In genomic region chr16:23842137-23842600, GRCh38 we compare ENCODE assay signal across 9 cellular contexts. TPM values are rescaled to one million over a fixed set of nuclear protein-coding genes. Genes with fewer than 3 reads are reported as not detected.
DNase-seq lines count a peak whose midpoint lies in the region; ATAC-seq and TF ChIP-seq lines count a peak whose summit lies in the region.
"Had no signal": no experiment of that assay in that cellular context is flagged by ENCODE, and none has a peak within 500 bp of the region (broad histone marks: within the 10 kb centered on the region; RNA-seq: fewer than 3 reads in every experiment).

No MANE protein-coding gene starts in this region.

- ATAC-seq in GM18867 (IDR thresholded peaks at IDR 0.05; ENCODE audit: unreplicated experiment) (peak; percentile 75), GM21619 (IDR thresholded peaks at IDR 0.05; ENCODE audit: unreplicated experiment) (peak; percentile 70), HG03520 (IDR thresholded peaks at IDR 0.05; ENCODE audit: unreplicated experiment) (peak; percentile 63)
- ATAC-seq in effector memory CD8-positive, alpha-beta T cell (replicated peaks), result peak; percentile 27

- no peak for DNase-seq in effector memory CD8-positive, alpha-beta T cell
- no peak for DNase-seq in C1 segment of cervical spinal cord (lab: John Stamatoyannopoulos, UW)
- DNase-seq in NCI-H446 (lab: John Stamatoyannopoulos, UW), result no peak
- DNase-seq in osteocyte (ENCODE audit: extremely low spot score, unreplicated experiment), result no peak
- DNase-seq: NCI-H1105 treated with DMSO at 0.1 percent for 48 hours had no signal

- peaks cover 44 to 63% of the 10 kb centered on the region in 2 donors for H3K4me1 Mint-ChIP-seq in effector memory CD8-positive, alpha-beta T cell (ENCODE audit: low read depth in 2 of 2)
- no peaks in the 10 kb centered on the region for H3K4me1 Mint-ChIP-seq in osteocyte (ENCODE audit: unreplicated experiment)

- no peaks in the 10 kb centered on the region for H3K9me3 Mint-ChIP-seq in effector memory CD8-positive, alpha-beta T cell
- no peaks in the 10 kb centered on the region for H3K9me3 Mint-ChIP-seq in osteocyte (ENCODE audit: unreplicated experiment)

- H3K36me3 Mint-ChIP-seq in effector memory CD8-positive, alpha-beta T cell (ENCODE audit: insufficient read depth), result peaks cover 22% of the 10 kb centered on the region
- H3K36me3 Mint-ChIP-seq in osteocyte (ENCODE audit: unreplicated experiment), result no peaks in the 10 kb centered on the region

- peak overlapping the region; percentile 55 to 86 for H3K27ac Mint-ChIP-seq in effector memory CD8-positive, alpha-beta T cell
- no peak overlapping the region for H3K27ac Mint-ChIP-seq in osteocyte (ENCODE audit: unreplicated experiment)

- H3K27me3 Mint-ChIP-seq in effector memory CD8-positive, alpha-beta T cell, result no peaks in the 10 kb centered on the region
- peaks cover 33% of the 10 kb centered on the region for H3K27me3 Mint-ChIP-seq in osteocyte (ENCODE audit: unreplicated experiment)

- TF ChIP-seq CTCF in osteocyte (IDR thresholded peaks at IDR 0.05), result no peak

- H3K4me3 Mint-ChIP-seq in effector memory CD8-positive, alpha-beta T cell, result peak overlapping the region in 1 of 2 donors; percentile 37
- no peak overlapping the region for H3K4me3 Mint-ChIP-seq in osteocyte (ENCODE audit: unreplicated experiment)

RNA-seq across cellular contexts. Expression of gene PRKCB, which starts 6.4 kb away (rescaled TPM):
- not detected in 2 replicates for total RNA-seq in osteocyte
- total RNA-seq: renal cortical epithelial cell had no signal
